Comparison of ENCODE assay signal across 12 cellular contexts in genomic region chr5:143427122-143427735, GRCh38. TPM values are rescaled to one million over a fixed set of nuclear protein-coding genes. Genes with fewer than 3 reads are reported as not detected.
DNase-seq lines count a peak whose midpoint lies in the region; ATAC-seq, FAIRE-seq and TF ChIP-seq lines count a peak whose summit lies in the region.
"Had no signal": no experiment of that assay in that cellular context is flagged by ENCODE, and none has a peak within 500 bp of the region (broad histone marks: within the 10 kb centered on the region; RNA-seq: fewer than 3 reads in every experiment).

No MANE protein-coding gene starts in this region.

- no peak overlapping the region for H2BK120ac ChIP-seq in IMR-90 (ENCODE audit: low read depth, low read length)

- H3K4me1 ChIP-seq in IMR-90 (ENCODE audit: control insufficient read depth, insufficient read depth, low read length) (no peaks in the 10 kb centered on the region), Caco-2 (no peaks in the 10 kb centered on the region)

- no peaks in the 10 kb centered on the region for H3K79me1 ChIP-seq in IMR-90 (ENCODE audit: low read depth in 1 of 2, low read length in 2 of 2)

- CTCF ChIA-PET in IMR-90 (lab: Yijun Ruan, JAX) (no interaction called here), Caco-2 (lab: Charles Lee) (no interaction called here)

- H2BK15ac ChIP-seq in IMR-90 (ENCODE audit: low read depth, low read length): no peak overlapping the region

- H3K36me3 ChIP-seq in IMR-90 (ENCODE audit: control insufficient read depth, insufficient read depth, low read length) (no peaks in the 10 kb centered on the region), Caco-2 (ENCODE audit: control insufficient read depth, insufficient read depth, low read length) (no peaks in the 10 kb centered on the region)

- H3K9me3 Mint-ChIP-seq in Caco-2 (ENCODE audit: unreplicated experiment): no peaks in the 10 kb centered on the region

- TF ChIP-seq CTCF in GM12865 (IDR thresholded peaks at IDR 0.05; ENCODE audit: insufficient read depth, low read depth, low read length, missing control alignments) (no peak), IMR-90 (conservative IDR thresholded peaks at IDR 0.05; ENCODE audit: low read depth, low read length) (no peak), Caco-2 (IDR thresholded peaks at IDR 0.05; ENCODE audit: insufficient read depth in 1 of 2, low read depth in 1 of 2, low read length in 1 of 2, severe bottlenecking in 1 of 2, unreplicated experiment in 1 of 2) (no peak), GM13977 (IDR thresholded peaks at IDR 0.05; ENCODE audit: extremely low read depth, insufficient read depth, missing control alignments) (no peak)

- H3K4me2 ChIP-seq in IMR-90 (ENCODE audit: low read depth, low read length): no peak overlapping the region

- H3K56ac ChIP-seq in IMR-90 (ENCODE audit: extremely low read depth, insufficient read depth, low read length): 0 out of 2 replicates have a peak overlapping the region, but pooled peaks have one; percentile 11

- H2AK9ac ChIP-seq in IMR-90 (replicated peaks; ENCODE audit: low read depth, low read length, poor library complexity): no peak overlapping the region

- DNase-seq in GM12865 (ENCODE audit: low read depth) (peak; percentile 32), IMR-90 (no peak), Caco-2 (no peak), GM13977 (ENCODE audit: low spot score) (no peak), RCC 7860 (ENCODE audit: low spot score) (no peak), ureter (ENCODE audit: low spot score) (no peak)
- DNase-seq: activated naive CD4-positive, alpha-beta T cell treated with anti-CD3 and anti-CD28 coated beads, Interleukin-2, amount 50 U/mL, for 16 hours; kidney glomerular epithelial cell; NCI-H187; NCI-H526 treated with DMSO at 0.1 percent for 48 hours had no signal

- no peak for FAIRE-seq in RCC 7860 (lab: Jason Lieb, UNC)

- no peak overlapping the region for H3K18ac ChIP-seq in IMR-90 (ENCODE audit: low read depth, low read length)

- no peaks in the 10 kb centered on the region for H3K9me1 ChIP-seq in IMR-90 (ENCODE audit: insufficient read depth, low read length)

- H4K8ac ChIP-seq in IMR-90 (ENCODE audit: low read depth in 2 of 2, low read length in 2 of 2): no peak overlapping the region

- H4K20me1 ChIP-seq in IMR-90 (ENCODE audit: insufficient read depth, low read length): no peaks in the 10 kb centered on the region

- dilution Hi-C loops in IMR-90 (cut with HindIII; ENCODE audit: low sequenced_read_pairs, unreplicated experiment): no loop called here

- in situ Hi-C loops in IMR-90 (cut with MboI; ENCODE audit: low sequenced_read_pairs): no loop called here
- in situ Hi-C loops in GM13977 (cut with MboI; ENCODE audit: low pct_unique_long_range_greater_than_20kb, low sequenced_read_pairs, unreplicated experiment): no loop called here

- H3K27ac ChIP-seq in IMR-90 (ENCODE audit: insufficient read depth, low read length): no peak overlapping the region

- no peaks in the 10 kb centered on the region for H3K27me3 Mint-ChIP-seq in Caco-2 (ENCODE audit: insufficient read depth, unreplicated experiment)

- H2AFZ ChIP-seq in IMR-90 (replicated peaks; ENCODE audit: low read length, poor library complexity): no peak overlapping the region

- ATAC-seq in GM18907 (IDR thresholded peaks at IDR 0.05; ENCODE audit: unreplicated experiment) (peak; percentile 55), HG02759 (IDR thresholded peaks at IDR 0.05; ENCODE audit: unreplicated experiment) (peak; percentile 47), IMR-90 (ENCODE audit: low read depth) (no peak)

- no peaks in the 10 kb centered on the region for H3K36me3 Mint-ChIP-seq in Caco-2 (ENCODE audit: insufficient read depth, unreplicated experiment)

- no peak overlapping the region for H3K27ac Mint-ChIP-seq in Caco-2 (ENCODE audit: unreplicated experiment)

- no peak overlapping the region for H4K5ac ChIP-seq in IMR-90 (ENCODE audit: low read depth, low read length)

- no peak overlapping the region for H3K14ac ChIP-seq in IMR-90 (replicated peaks; ENCODE audit: low read depth, low read length)

- TF ChIP-seq RAD21 in IMR-90 (IDR thresholded peaks at IDR 0.05; ENCODE audit: low read length): no peak

- H2BK20ac ChIP-seq in IMR-90 (ENCODE audit: low read depth, low read length): no peak overlapping the region

- BruUV-seq in IMR-90 (replicated peaks; lab: Mats Ljungman, UMichigan) (no TSS peak), Caco-2 (replicated peaks; lab: Mats Ljungman, UMichigan) (no TSS peak)

- WGBS in IMR-90 (ENCODE audit: extremely low coverage in 2 of 2, insufficient read length in 1 of 2), 2 experiments: no CpG with 5 or more reads among the region's 3 CpGs

- H3K23ac ChIP-seq in IMR-90 (ENCODE audit: low read depth, low read length): no peak overlapping the region

- no peaks in the 10 kb centered on the region for H3K4me1 Mint-ChIP-seq in Caco-2 (ENCODE audit: low read depth, unreplicated experiment)

- H3K27me3 ChIP-seq in IMR-90 (ENCODE audit: control insufficient read depth, insufficient read depth, low read length): no peaks in the 10 kb centered on the region
- H3K27me3 ChIP-seq in Caco-2 (replicated peaks; ENCODE audit: control insufficient read depth, insufficient read depth, low read length): no peaks in the 10 kb centered on the region

- H4K91ac ChIP-seq in IMR-90 (ENCODE audit: insufficient read depth, low read depth, low read length): no peak overlapping the region

- H3K4ac ChIP-seq in IMR-90 (ENCODE audit: low read depth, low read length): no peak overlapping the region

- H3K4me3 Mint-ChIP-seq in Caco-2 (ENCODE audit: unreplicated experiment): no peak overlapping the region

- H2BK5ac ChIP-seq in IMR-90 (ENCODE audit: low read depth, low read length, poor library complexity, severe bottlenecking): no peak overlapping the region

- intact Hi-C loops in IMR-90 (cut with micrococcal nuclease): no loop called here
- intact Hi-C loops in Caco-2 (cut with micrococcal nuclease; ENCODE audit: unreplicated experiment): no loop called here

- H3K9ac ChIP-seq in IMR-90 (ENCODE audit: low read depth, low read length): no peak overlapping the region

- TF ChIP-seq POLR2A in IMR-90 (IDR thresholded peaks at IDR 0.05; ENCODE audit: low read depth, low read length): no peak

- POLR2A ChIA-PET in IMR-90 (lab: Charles Lee; ENCODE audit: unreplicated experiment) (interaction anchor here (0.6 kb wide), 1 partner anchor 234 kb away, joined by 3 read pairs; no protein-coding TSS in a partner anchor), Caco-2 (lab: Charles Lee) (no interaction called here)

- H3K4me3 ChIP-seq in GM12865 (ENCODE audit: low read depth, low read length) (no peak overlapping the region), IMR-90 (ENCODE audit: insufficient read depth, low read depth, low read length) (no peak overlapping the region), Caco-2 (ENCODE audit: low read depth, low read length) (no peak overlapping the region)

- H3K9me3 ChIP-seq in IMR-90 (ENCODE audit: control insufficient read depth, insufficient read depth, low read length) (no peaks in the 10 kb centered on the region), Caco-2 (no peaks in the 10 kb centered on the region)

- H2AK5ac ChIP-seq in IMR-90 (ENCODE audit: low read depth, low read length): no peak overlapping the region

TF ChIP-seq in IMR-90, 13 proteins besides CTCF, POLR2A, EP300 and RAD21:
- TF ChIP-seq MXI1 (IDR thresholded peaks at IDR 0.05; ENCODE audit: borderline replicate concordance, low read depth, low read length): no peak
- TF ChIP-seq USF2 (IDR thresholded peaks at IDR 0.05; ENCODE audit: low read depth, low read length): no peak
- TF ChIP-seq RFX5 (IDR thresholded peaks at IDR 0.05; ENCODE audit: low read depth, low read length): no peak
- TF ChIP-seq NFE2L2 (IDR thresholded peaks at IDR 0.05; ENCODE audit: low read depth, low read length): no peak
- no peak for TF ChIP-seq CEBPB (IDR thresholded peaks at IDR 0.05; ENCODE audit: low read depth, low read length)
- no peak for TF ChIP-seq RCOR1 (IDR thresholded peaks at IDR 0.05; ENCODE audit: insufficient replicate concordance, low read length)
- TF ChIP-seq MAZ (IDR thresholded peaks at IDR 0.05; ENCODE audit: borderline replicate concordance, low read depth, low read length): no peak
- no peak for TF ChIP-seq FOS (IDR thresholded peaks at IDR 0.05; ENCODE audit: low read depth, low read length)
- TF ChIP-seq CHD1 (IDR thresholded peaks at IDR 0.05; ENCODE audit: low read depth, low read length): no peak
- no peak for TF ChIP-seq BHLHE40 (IDR thresholded peaks at IDR 0.05; ENCODE audit: low read depth, low read length)
- TF ChIP-seq MAFK (IDR thresholded peaks at IDR 0.05; ENCODE audit: low read depth, low read length): no peak
- no peak for TF ChIP-seq SMC3 (IDR thresholded peaks at IDR 0.05; ENCODE audit: low read depth, low read length)

RNA-seq across cellular contexts. Expression of gene NR3C1, which starts 23.7 kb away (rescaled TPM):
- 62.8 and 77.4 TPM in 2 replicates for total RNA-seq in IMR-90 (2012; rRNA removed)
- 11.9 and 13.7 TPM in 2 replicates for polyA plus RNA-seq in IMR-90 (2012; rRNA removed)
- 3.5 and 4.8 TPM in 2 replicates for polyA plus RNA-seq in IMR-90 (2012; cell fraction: cytosol; rRNA removed)
- 2.3 and 15.5 TPM in 2 replicates for polyA plus RNA-seq in IMR-90 (2012; cell fraction: nucleus; rRNA removed; ENCODE audit: low replicate concordance)
- total RNA-seq in Caco-2 (2022): 15.4 and 17.5 TPM in 2 replicates
- 45.8 TPM for total RNA-seq in ureter
